ENCODE assay signal across 12 cellular contexts in genomic region chr12:50820177-50820576, GRCh38. TPM values are rescaled to one million over a fixed set of nuclear protein-coding genes. Genes with fewer than 3 reads are reported as not detected.
"Had no signal": no experiment of that assay in that cellular context is flagged by ENCODE, and none has a peak within 500 bp of the region (broad histone marks: within the 10 kb centered on the region; RNA-seq: fewer than 3 reads in every experiment).

No MANE protein-coding gene starts in this region.

- FAIRE-seq: H1, H54 had no signal

- H2AFZ ChIP-seq: GM23248, GM23338 had no signal

- H3K27ac ChIP-seq: GM23248 had no signal

- H3K9ac ChIP-seq: GM23248 had no signal

- H3K4me3 Mint-ChIP-seq: GM23338, H9, HFFc6 had no signal

- ATAC-seq: GM23338, HCT116 had no signal

- H3K4me2 ChIP-seq: GM23338 had no signal

- H3K27ac Mint-ChIP-seq: GM23338, H9, HFFc6 had no signal

- H3K4me3 ChIP-seq: GM23248, GM23338, HAP-1 had no signal

- H3K9me3 Mint-ChIP-seq: GM23338, H9, HFFc6 had no signal

- DNase-seq: GM23248, GOT3, H7, H9, HCEC 1CT, HFFc6 had no signal

- H3K9me3 ChIP-seq: HAP-1 had no signal

RNA-seq across cellular contexts. Expression of gene TMPRSS12, which starts 22.5 kb away (rescaled TPM):
- total RNA-seq: GM23248, GM23338, H1, H4, H7, H9, HFFc6 had no signal
- polyA plus RNA-seq: GM23248, GM23338, H1 had no signal
